In genomic region chr3:34037263-34037662, GRCh38 we compare ENCODE assay signal across 20 cellular contexts.
DNase-seq lines count a peak whose midpoint lies in the region; ATAC-seq, FAIRE-seq and TF ChIP-seq lines count a peak whose summit lies in the region.
"Had no signal": no experiment of that assay in that cellular context is flagged by ENCODE, and none has a peak within 500 bp of the region (broad histone marks: within the 10 kb centered on the region; RNA-seq: fewer than 3 reads in every experiment).

No MANE protein-coding gene starts in this region.

- TF ChIP-seq EP300 in A549 (IDR thresholded peaks at IDR 0.05): no peak

- H3K27me3 ChIP-seq in IMR-90 (ENCODE audit: control insufficient read depth, insufficient read depth, low read length) (no peaks in the 10 kb centered on the region), dorsolateral prefrontal cortex (no peaks in the 10 kb centered on the region), heart left ventricle (no peaks in the 10 kb centered on the region)
- H3K27me3 ChIP-seq: BLaER1 treated with 17β-estradiol and CSF1 and Interleukin-3, amounts not matched to agents 10 nM and 100 nM had no signal

- H3K23ac ChIP-seq in IMR-90 (ENCODE audit: low read depth, low read length): no peak overlapping the region

- no peak overlapping the region for H3K14ac ChIP-seq in IMR-90 (replicated peaks; ENCODE audit: low read depth, low read length)

- H3K9me3 ChIP-seq in A549 (no peaks in the 10 kb centered on the region), IMR-90 (ENCODE audit: control insufficient read depth, insufficient read depth, low read length) (no peaks in the 10 kb centered on the region), heart left ventricle (no peaks in the 10 kb centered on the region)
- H3K9me3 ChIP-seq: Caco-2 had no signal

- no peak overlapping the region for H3K4me3 ChIP-seq in A549
- H3K4me3 ChIP-seq in IMR-90 (ENCODE audit: insufficient read depth, low read depth, low read length): no peak overlapping the region
- no peak overlapping the region for H3K4me3 ChIP-seq in dorsolateral prefrontal cortex
- H3K4me3 ChIP-seq in heart left ventricle: no peak overlapping the region
- H3K4me3 ChIP-seq: BLaER1 treated with 17β-estradiol and CSF1 and Interleukin-3, amounts not matched to agents 10 nM and 100 nM had no signal

- no peaks in the 10 kb centered on the region for H3K79me1 ChIP-seq in IMR-90 (ENCODE audit: low read depth in 1 of 2, low read length in 2 of 2)

- no peak overlapping the region for H4K5ac ChIP-seq in IMR-90 (ENCODE audit: low read depth, low read length)

- ATAC-seq in A549 (no peak), IMR-90 (ENCODE audit: low read depth) (no peak), heart left ventricle (no peak), sciatic nerve (no peak), GM18511 (IDR thresholded peaks at IDR 0.05; ENCODE audit: unreplicated experiment) (no peak)
- ATAC-seq: CD8-positive, alpha-beta T cell had no signal

- H3K36me3 ChIP-seq in IMR-90 (ENCODE audit: control insufficient read depth, insufficient read depth, low read length) (no peaks in the 10 kb centered on the region), heart left ventricle (no peaks in the 10 kb centered on the region)
- H3K36me3 ChIP-seq: BLaER1 treated with 17β-estradiol and CSF1 and Interleukin-3, amounts not matched to agents 10 nM and 100 nM had no signal

- no peak overlapping the region for H2AFZ ChIP-seq in IMR-90 (replicated peaks; ENCODE audit: low read length, poor library complexity)

- no peak overlapping the region for H3K9ac ChIP-seq in IMR-90 (ENCODE audit: low read depth, low read length)
- H3K9ac ChIP-seq: BLaER1 treated with 17β-estradiol and CSF1 and Interleukin-3, amounts not matched to agents 10 nM and 100 nM had no signal

- DNase-seq in A549 (ENCODE audit: low read depth in 1 of 2, low spot score in 1 of 2) (no peak), IMR-90 (no peak), dorsolateral prefrontal cortex (no peak), heart left ventricle (no peak), sciatic nerve (ENCODE audit: low spot score) (no peak)
- DNase-seq: 8988T; AML-193; Caco-2; Calu3; CD4-positive, alpha-beta T cell; CD8-positive, alpha-beta T cell; DMS79 treated with DMSO at 0.1 percent for 48 hours; GF-D8 had no signal

- H3K4me1 ChIP-seq in A549 (no peaks in the 10 kb centered on the region), IMR-90 (ENCODE audit: control insufficient read depth, insufficient read depth, low read length) (peaks cover 4% of the 10 kb centered on the region; the same call in 1 of the 2 replicates), heart left ventricle (no peaks in the 10 kb centered on the region)
- H3K4me1 ChIP-seq: Caco-2 had no signal

- no peak overlapping the region for H3K4ac ChIP-seq in IMR-90 (ENCODE audit: low read depth, low read length)

- no peak for FAIRE-seq in A549 (lab: Jason Lieb, UNC)
- FAIRE-seq: A204.1, D721Med, G401.6, GM12891 had no signal

- TF ChIP-seq CTCF in A549 (IDR thresholded peaks at IDR 0.05) (no peak), IMR-90 (conservative IDR thresholded peaks at IDR 0.05; ENCODE audit: low read depth, low read length) (no peak), dorsolateral prefrontal cortex (IDR thresholded peaks at IDR 0.05 in 54 of 56, conservative IDR thresholded peaks at IDR 0.05 in 2 of 56; ENCODE audit: low read depth in 1 of 56, partially characterized antibody in 56 of 56) (no peak), heart left ventricle (IDR thresholded peaks at IDR 0.05) (no peak)

- no peak overlapping the region for H2AK5ac ChIP-seq in IMR-90 (ENCODE audit: low read depth, low read length)

- TF ChIP-seq RAD21 in A549 (conservative IDR thresholded peaks at IDR 0.05 in 1 of 2, IDR thresholded peaks at IDR 0.05 in 1 of 2) (no peak), IMR-90 (IDR thresholded peaks at IDR 0.05; ENCODE audit: low read length) (no peak)

- CTCF ChIA-PET in A549 (lab: Yijun Ruan, JAX): interaction anchor here (0.7 kb wide), 1 partner anchor 10 kb away, joined by 3 read pairs; no protein-coding TSS in a partner anchor
- CTCF ChIA-PET in IMR-90 (lab: Yijun Ruan, JAX): no interaction called here

- H2BK5ac ChIP-seq in IMR-90 (ENCODE audit: low read depth, low read length, poor library complexity, severe bottlenecking): no peak overlapping the region

- no peak overlapping the region for H3K56ac ChIP-seq in IMR-90 (ENCODE audit: extremely low read depth, insufficient read depth, low read length)

- 86% methylated on average over 8 of the region's 8 CpGs for WGBS in A549 (ENCODE audit: missing lambda C conversion rate)
- WGBS in IMR-90 (ENCODE audit: extremely low coverage in 2 of 2, insufficient read length in 1 of 2), 2 experiments: no CpG with 5 or more reads among the region's 8 CpGs
- WGBS in heart left ventricle, 4 donors: 91 to 99% (median 94%) methylated on average over 8 of the region's 8 CpGs

- in situ Hi-C loops in IMR-90 (cut with MboI; ENCODE audit: low sequenced_read_pairs): no loop called here

- no peak overlapping the region for H3K27ac ChIP-seq in A549
- no peak overlapping the region for H3K27ac ChIP-seq in IMR-90 (ENCODE audit: insufficient read depth, low read length)
- H3K27ac ChIP-seq in dorsolateral prefrontal cortex: peak overlapping the region in 39 of 59 donors; percentile 2 to 82 (median 49)
- no peak overlapping the region for H3K27ac ChIP-seq in heart left ventricle
- H3K27ac ChIP-seq: BLaER1 treated with 17β-estradiol and CSF1 and Interleukin-3, amounts not matched to agents 10 nM and 100 nM; C4-2B had no signal

- no peak overlapping the region for H4K91ac ChIP-seq in IMR-90 (ENCODE audit: insufficient read depth, low read depth, low read length)

- intact Hi-C loops in IMR-90 (cut with micrococcal nuclease): no loop called here
- intact Hi-C loops in dorsolateral prefrontal cortex (cut with DNase I): no loop called here
- intact Hi-C loops in heart left ventricle (cut with DNase I): no loop called here
- intact Hi-C loops in sciatic nerve (cut with DNase I): no loop called here

- no peak overlapping the region for H3K18ac ChIP-seq in IMR-90 (ENCODE audit: low read depth, low read length)

- H3K9me1 ChIP-seq in IMR-90 (ENCODE audit: insufficient read depth, low read length): no peaks in the 10 kb centered on the region

- no peak overlapping the region for H4K8ac ChIP-seq in IMR-90 (ENCODE audit: low read depth in 2 of 2, low read length in 2 of 2)

- no peak overlapping the region for H2AK9ac ChIP-seq in IMR-90 (replicated peaks; ENCODE audit: low read depth, low read length, poor library complexity)

- dilution Hi-C loops in IMR-90 (cut with HindIII; ENCODE audit: low sequenced_read_pairs, unreplicated experiment): no loop called here

- no peak overlapping the region for H2BK20ac ChIP-seq in IMR-90 (ENCODE audit: low read depth, low read length)

- H2BK15ac ChIP-seq in IMR-90 (ENCODE audit: low read depth, low read length): no peak overlapping the region

- no peak overlapping the region for H3K4me2 ChIP-seq in A549
- H3K4me2 ChIP-seq in IMR-90 (ENCODE audit: low read depth, low read length): no peak overlapping the region
- H3K4me2 ChIP-seq: BLaER1 treated with 17β-estradiol and CSF1 and Interleukin-3, amounts not matched to agents 10 nM and 100 nM had no signal

- no peak for TF ChIP-seq POLR2A in A549 (IDR thresholded peaks at IDR 0.05; ENCODE audit: low read length)
- TF ChIP-seq POLR2A in IMR-90 (IDR thresholded peaks at IDR 0.05; ENCODE audit: low read depth, low read length): no peak
- no peak for TF ChIP-seq POLR2A in heart left ventricle (IDR thresholded peaks at IDR 0.05)

- POLR2A ChIA-PET in A549 (lab: Yijun Ruan, JAX): no interaction called here
- POLR2A ChIA-PET in IMR-90 (lab: Charles Lee; ENCODE audit: unreplicated experiment): no interaction called here

- BruUV-seq in IMR-90 (replicated peaks; lab: Mats Ljungman, UMichigan): no TSS peak

- H2BK120ac ChIP-seq in IMR-90 (ENCODE audit: low read depth, low read length): no peak overlapping the region

- H4K20me1 ChIP-seq in IMR-90 (ENCODE audit: insufficient read depth, low read length): no peaks in the 10 kb centered on the region
- H4K20me1 ChIP-seq: BLaER1 treated with 17β-estradiol and CSF1 and Interleukin-3, amounts not matched to agents 10 nM and 100 nM had no signal

TF ChIP-seq in A549, 52 proteins besides CTCF, POLR2A, EP300 and RAD21:
- no peak for TF ChIP-seq HOXB13 (CRISPR knock-in tag; IDR thresholded peaks at IDR 0.05; ENCODE audit: low read depth)
- no peak for TF ChIP-seq ZSCAN20 (CRISPR knock-in tag; IDR thresholded peaks at IDR 0.05)
- TF ChIP-seq HMGXB4 (CRISPR knock-in tag; IDR thresholded peaks at IDR 0.05; ENCODE audit: borderline replicate concordance): no peak
- TF ChIP-seq MAFK (IDR thresholded peaks at IDR 0.05; ENCODE audit: partially characterized antibody): peak; percentile 92
TF ChIP-seq in A549: peak in this region for 1.

TF ChIP-seq in IMR-90, 13 proteins besides CTCF, POLR2A, EP300 and RAD21:
- peak; percentile 97 for TF ChIP-seq MAFK (IDR thresholded peaks at IDR 0.05; ENCODE audit: low read depth, low read length)
- TF ChIP-seq NFE2L2 (IDR thresholded peaks at IDR 0.05; ENCODE audit: low read depth, low read length): no peak
TF ChIP-seq in IMR-90: peak in this region for 1.

Comparison
In these comparisons a context has a peak if more than half of its experiments do, and no peak if none do; other contexts are left out.
1. H3K27ac ChIP-seq: peak in dorsolateral prefrontal cortex (39 of 59); none in A549 (0 of 2), IMR-90 (single experiment) and heart left ventricle (0 of 12).